ENCODE assay signal across 1 cellular context in the genomic region with DNA sequence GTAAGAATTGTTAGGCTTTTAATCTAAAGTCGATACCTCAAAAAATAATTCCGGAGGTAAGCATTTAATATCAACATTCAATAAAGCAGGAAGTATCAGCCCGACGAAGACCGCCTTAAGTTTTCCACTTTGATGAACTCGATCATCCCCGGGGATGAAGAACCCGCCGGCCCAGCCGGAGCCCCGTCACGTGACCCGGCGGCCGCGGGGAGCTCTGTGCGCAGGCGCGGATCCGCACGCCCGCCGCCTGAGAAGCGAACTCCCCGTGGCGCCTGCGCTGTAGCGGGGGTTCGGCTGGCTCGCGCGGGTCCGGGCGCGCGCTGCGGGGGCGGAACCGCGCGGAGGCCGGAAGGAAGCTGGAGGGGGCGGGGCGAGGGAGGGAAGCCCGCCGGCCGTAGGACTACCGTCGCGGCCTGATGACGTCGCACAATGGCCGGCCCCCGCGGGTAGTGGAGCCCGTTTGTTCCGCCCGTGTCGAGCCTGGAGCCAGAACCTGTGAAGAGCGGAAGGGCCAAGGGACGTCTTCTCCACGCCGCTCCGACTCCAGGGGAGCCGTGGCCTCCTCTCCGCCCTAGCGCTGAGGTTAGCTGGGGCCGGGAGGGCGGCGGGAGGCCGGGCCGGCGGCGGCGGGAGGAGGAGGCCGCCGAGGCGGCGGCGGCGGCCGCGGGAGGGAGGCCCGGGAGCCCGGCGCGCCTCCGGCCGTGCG.
A peak's percentile ranks its signal among the peaks of the same experiment; 100 is the strongest.
TF ChIP-seq lines count a peak whose summit lies in the region.

A gene (plus strand): TSS at position 419 of the 706 bp plus-strand sequence. CDS start 6,721 bp downstream, outside the sequence.

TF ChIP-seq in HepG2, 621 proteins besides CTCF, POLR2A, EP300 and RAD21 (continued from another document and continues in another):
- TF ChIP-seq, protein P1, sequence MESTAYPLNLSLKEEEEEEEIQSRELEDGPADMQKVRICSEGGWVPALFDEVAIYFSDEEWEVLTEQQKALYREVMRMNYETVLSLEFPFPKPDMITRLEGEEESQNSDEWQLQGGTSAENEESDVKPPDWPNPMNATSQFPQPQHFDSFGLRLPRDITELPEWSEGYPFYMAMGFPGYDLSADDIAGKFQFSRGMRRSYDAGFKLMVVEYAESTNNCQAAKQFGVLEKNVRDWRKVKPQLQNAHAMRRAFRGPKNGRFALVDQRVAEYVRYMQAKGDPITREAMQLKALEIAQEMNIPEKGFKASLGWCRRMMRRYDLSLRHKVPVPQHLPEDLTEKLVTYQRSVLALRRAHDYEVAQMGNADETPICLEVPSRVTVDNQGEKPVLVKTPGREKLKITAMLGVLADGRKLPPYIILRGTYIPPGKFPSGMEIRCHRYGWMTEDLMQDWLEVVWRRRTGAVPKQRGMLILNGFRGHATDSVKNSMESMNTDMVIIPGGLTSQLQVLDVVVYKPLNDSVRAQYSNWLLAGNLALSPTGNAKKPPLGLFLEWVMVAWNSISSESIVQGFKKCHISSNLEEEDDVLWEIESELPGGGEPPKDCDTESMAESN (CRISPR knock-in tag; conservative IDR thresholded peaks at IDR 0.05) = peak; percentile 85; the same call in 1 of the 2 replicates
- TF ChIP-seq ZNF253 (CRISPR knock-in tag; IDR thresholded peaks at IDR 0.05; ENCODE audit: borderline replicate concordance) (no peak), NFIC (IDR thresholded peaks at IDR 0.05; ENCODE audit: low read length) (no peak), U2AF1 (optimal IDR thresholded peaks at IDR 0.05; ENCODE audit: low read depth, low read length) (no peak), THAP11 (CRISPR knock-in tag; IDR thresholded peaks at IDR 0.05) (peak; percentile 95), FOXJ3 (CRISPR knock-in tag; IDR thresholded peaks at IDR 0.05; ENCODE audit: borderline replicate concordance) (no peak), ELF4 (CRISPR knock-in tag; IDR thresholded peaks at IDR 0.05; ENCODE audit: borderline replicate concordance) (peak; percentile 71; the same call in 1 of the 2 replicates), ZNF367 (CRISPR knock-in tag; IDR thresholded peaks at IDR 0.05; ENCODE audit: borderline replicate concordance) (peak; percentile 25; the same call in 1 of the 2 replicates), REXO4 (CRISPR knock-in tag; IDR thresholded peaks at IDR 0.05; ENCODE audit: borderline replicate concordance) (no peak), HNRNPL (IDR thresholded peaks at IDR 0.05; ENCODE audit: low read depth, low read length) (no peak), CENPT (CRISPR knock-in tag; IDR thresholded peaks at IDR 0.05; ENCODE audit: low read depth) (no peak), ZNF234 (CRISPR knock-in tag; conservative IDR thresholded peaks at IDR 0.05) (peak; percentile 80; the same call in 1 of the 2 replicates), NFIB (CRISPR knock-in tag; IDR thresholded peaks at IDR 0.05; ENCODE audit: borderline replicate concordance) (no peak), RORA (CRISPR knock-in tag; IDR thresholded peaks at IDR 0.05) (no peak), ZNF777 (CRISPR knock-in tag; IDR thresholded peaks at IDR 0.05) (peak; percentile 64; the same call in 1 of the 2 replicates), GPN1 (CRISPR knock-in tag; IDR thresholded peaks at IDR 0.05; ENCODE audit: borderline replicate concordance) (no peak), PRPF4 (IDR thresholded peaks at IDR 0.05; ENCODE audit: low read depth, low read length, poor library complexity, severe bottlenecking) (no peak), TBX2 (CRISPR knock-in tag; IDR thresholded peaks at IDR 0.05; ENCODE audit: borderline replicate concordance) (peak; percentile 27; the same call in 1 of the 2 replicates), REPIN1 (CRISPR knock-in tag; IDR thresholded peaks at IDR 0.05; ENCODE audit: borderline replicate concordance, low read depth) (no peak; the same call in 1 of the 2 replicates), FLYWCH1 (CRISPR knock-in tag; IDR thresholded peaks at IDR 0.05) (no peak), NRL (CRISPR knock-in tag; IDR thresholded peaks at IDR 0.05; ENCODE audit: borderline replicate concordance) (peak; percentile 66), TP53 (CRISPR knock-in tag; conservative IDR thresholded peaks at IDR 0.05) (no peak), ZNF564 (CRISPR knock-in tag; IDR thresholded peaks at IDR 0.05) (no peak), FIP1L1 (IDR thresholded peaks at IDR 0.05; ENCODE audit: borderline replicate concordance, insufficient read depth, low read depth, low read length) (no peak), FOSL1 (CRISPR knock-in tag; IDR thresholded peaks at IDR 0.05; ENCODE audit: borderline replicate concordance) (no peak), MEF2D (CRISPR knock-in tag; IDR thresholded peaks at IDR 0.05) (no peak), ZNF451 (CRISPR knock-in tag; IDR thresholded peaks at IDR 0.05) (no peak), ZBTB3 (CRISPR knock-in tag; IDR thresholded peaks at IDR 0.05; ENCODE audit: borderline replicate concordance, low read depth) (peak; percentile 84; the same call in 1 of the 2 replicates), MXD4 (CRISPR knock-in tag; IDR thresholded peaks at IDR 0.05) (peak; percentile 18; the same call in 1 of the 2 replicates), GATAD1 (CRISPR knock-in tag; IDR thresholded peaks at IDR 0.05) (peak; percentile 99), MIXL1 (CRISPR knock-in tag; IDR thresholded peaks at IDR 0.05) (no peak)
- TF ChIP-seq, protein P2, sequence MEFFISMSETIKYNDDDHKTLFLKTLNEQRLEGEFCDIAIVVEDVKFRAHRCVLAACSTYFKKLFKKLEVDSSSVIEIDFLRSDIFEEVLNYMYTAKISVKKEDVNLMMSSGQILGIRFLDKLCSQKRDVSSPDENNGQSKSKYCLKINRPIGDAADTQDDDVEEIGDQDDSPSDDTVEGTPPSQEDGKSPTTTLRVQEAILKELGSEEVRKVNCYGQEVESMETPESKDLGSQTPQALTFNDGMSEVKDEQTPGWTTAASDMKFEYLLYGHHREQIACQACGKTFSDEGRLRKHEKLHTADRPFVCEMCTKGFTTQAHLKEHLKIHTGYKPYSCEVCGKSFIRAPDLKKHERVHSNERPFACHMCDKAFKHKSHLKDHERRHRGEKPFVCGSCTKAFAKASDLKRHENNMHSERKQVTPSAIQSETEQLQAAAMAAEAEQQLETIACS (CRISPR knock-in tag; IDR thresholded peaks at IDR 0.05) = peak; percentile 92
- TF ChIP-seq, protein P3, sequence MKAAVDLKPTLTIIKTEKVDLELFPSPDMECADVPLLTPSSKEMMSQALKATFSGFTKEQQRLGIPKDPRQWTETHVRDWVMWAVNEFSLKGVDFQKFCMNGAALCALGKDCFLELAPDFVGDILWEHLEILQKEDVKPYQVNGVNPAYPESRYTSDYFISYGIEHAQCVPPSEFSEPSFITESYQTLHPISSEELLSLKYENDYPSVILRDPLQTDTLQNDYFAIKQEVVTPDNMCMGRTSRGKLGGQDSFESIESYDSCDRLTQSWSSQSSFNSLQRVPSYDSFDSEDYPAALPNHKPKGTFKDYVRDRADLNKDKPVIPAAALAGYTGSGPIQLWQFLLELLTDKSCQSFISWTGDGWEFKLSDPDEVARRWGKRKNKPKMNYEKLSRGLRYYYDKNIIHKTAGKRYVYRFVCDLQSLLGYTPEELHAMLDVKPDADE (CRISPR knock-in tag; IDR thresholded peaks at IDR 0.05) = no peak
- TF ChIP-seq, protein P4, sequence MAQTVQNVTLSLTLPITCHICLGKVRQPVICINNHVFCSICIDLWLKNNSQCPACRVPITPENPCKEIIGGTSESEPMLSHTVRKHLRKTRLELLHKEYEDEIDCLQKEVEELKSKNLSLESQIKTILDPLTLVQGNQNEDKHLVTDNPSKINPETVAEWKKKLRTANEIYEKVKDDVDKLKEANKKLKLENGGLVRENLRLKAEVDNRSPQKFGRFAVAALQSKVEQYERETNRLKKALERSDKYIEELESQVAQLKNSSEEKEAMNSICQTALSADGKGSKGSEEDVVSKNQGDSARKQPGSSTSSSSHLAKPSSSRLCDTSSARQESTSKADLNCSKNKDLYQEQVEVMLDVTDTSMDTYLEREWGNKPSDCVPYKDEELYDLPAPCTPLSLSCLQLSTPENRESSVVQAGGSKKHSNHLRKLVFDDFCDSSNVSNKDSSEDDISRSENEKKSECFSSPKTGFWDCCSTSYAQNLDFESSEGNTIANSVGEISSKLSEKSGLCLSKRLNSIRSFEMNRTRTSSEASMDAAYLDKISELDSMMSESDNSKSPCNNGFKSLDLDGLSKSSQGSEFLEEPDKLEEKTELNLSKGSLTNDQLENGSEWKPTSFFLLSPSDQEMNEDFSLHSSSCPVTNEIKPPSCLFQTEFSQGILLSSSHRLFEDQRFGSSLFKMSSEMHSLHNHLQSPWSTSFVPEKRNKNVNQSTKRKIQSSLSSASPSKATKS (CRISPR knock-in tag; IDR thresholded peaks at IDR 0.05) = no peak
- TF ChIP-seq, protein P5, sequence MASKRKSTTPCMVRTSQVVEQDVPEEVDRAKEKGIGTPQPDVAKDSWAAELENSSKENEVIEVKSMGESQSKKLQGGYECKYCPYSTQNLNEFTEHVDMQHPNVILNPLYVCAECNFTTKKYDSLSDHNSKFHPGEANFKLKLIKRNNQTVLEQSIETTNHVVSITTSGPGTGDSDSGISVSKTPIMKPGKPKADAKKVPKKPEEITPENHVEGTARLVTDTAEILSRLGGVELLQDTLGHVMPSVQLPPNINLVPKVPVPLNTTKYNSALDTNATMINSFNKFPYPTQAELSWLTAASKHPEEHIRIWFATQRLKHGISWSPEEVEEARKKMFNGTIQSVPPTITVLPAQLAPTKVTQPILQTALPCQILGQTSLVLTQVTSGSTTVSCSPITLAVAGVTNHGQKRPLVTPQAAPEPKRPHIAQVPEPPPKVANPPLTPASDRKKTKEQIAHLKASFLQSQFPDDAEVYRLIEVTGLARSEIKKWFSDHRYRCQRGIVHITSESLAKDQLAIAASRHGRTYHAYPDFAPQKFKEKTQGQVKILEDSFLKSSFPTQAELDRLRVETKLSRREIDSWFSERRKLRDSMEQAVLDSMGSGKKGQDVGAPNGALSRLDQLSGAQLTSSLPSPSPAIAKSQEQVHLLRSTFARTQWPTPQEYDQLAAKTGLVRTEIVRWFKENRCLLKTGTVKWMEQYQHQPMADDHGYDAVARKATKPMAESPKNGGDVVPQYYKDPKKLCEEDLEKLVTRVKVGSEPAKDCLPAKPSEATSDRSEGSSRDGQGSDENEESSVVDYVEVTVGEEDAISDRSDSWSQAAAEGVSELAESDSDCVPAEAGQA (IDR thresholded peaks at IDR 0.05; ENCODE audit: low read depth) = peak; percentile 87
- TF ChIP-seq, protein P5 (CRISPR knock-in tag; IDR thresholded peaks at IDR 0.05; ENCODE audit: borderline replicate concordance) = peak; percentile 54; the same call in 1 of the 2 replicates
- TF ChIP-seq, protein P6, sequence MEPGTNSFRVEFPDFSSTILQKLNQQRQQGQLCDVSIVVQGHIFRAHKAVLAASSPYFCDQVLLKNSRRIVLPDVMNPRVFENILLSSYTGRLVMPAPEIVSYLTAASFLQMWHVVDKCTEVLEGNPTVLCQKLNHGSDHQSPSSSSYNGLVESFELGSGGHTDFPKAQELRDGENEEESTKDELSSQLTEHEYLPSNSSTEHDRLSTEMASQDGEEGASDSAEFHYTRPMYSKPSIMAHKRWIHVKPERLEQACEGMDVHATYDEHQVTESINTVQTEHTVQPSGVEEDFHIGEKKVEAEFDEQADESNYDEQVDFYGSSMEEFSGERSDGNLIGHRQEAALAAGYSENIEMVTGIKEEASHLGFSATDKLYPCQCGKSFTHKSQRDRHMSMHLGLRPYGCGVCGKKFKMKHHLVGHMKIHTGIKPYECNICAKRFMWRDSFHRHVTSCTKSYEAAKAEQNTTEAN (CRISPR knock-in tag; conservative IDR thresholded peaks at IDR 0.05) = 0 out of 2 replicates have a peak, but pooled peaks have one; percentile 58
- TF ChIP-seq, protein P7, sequence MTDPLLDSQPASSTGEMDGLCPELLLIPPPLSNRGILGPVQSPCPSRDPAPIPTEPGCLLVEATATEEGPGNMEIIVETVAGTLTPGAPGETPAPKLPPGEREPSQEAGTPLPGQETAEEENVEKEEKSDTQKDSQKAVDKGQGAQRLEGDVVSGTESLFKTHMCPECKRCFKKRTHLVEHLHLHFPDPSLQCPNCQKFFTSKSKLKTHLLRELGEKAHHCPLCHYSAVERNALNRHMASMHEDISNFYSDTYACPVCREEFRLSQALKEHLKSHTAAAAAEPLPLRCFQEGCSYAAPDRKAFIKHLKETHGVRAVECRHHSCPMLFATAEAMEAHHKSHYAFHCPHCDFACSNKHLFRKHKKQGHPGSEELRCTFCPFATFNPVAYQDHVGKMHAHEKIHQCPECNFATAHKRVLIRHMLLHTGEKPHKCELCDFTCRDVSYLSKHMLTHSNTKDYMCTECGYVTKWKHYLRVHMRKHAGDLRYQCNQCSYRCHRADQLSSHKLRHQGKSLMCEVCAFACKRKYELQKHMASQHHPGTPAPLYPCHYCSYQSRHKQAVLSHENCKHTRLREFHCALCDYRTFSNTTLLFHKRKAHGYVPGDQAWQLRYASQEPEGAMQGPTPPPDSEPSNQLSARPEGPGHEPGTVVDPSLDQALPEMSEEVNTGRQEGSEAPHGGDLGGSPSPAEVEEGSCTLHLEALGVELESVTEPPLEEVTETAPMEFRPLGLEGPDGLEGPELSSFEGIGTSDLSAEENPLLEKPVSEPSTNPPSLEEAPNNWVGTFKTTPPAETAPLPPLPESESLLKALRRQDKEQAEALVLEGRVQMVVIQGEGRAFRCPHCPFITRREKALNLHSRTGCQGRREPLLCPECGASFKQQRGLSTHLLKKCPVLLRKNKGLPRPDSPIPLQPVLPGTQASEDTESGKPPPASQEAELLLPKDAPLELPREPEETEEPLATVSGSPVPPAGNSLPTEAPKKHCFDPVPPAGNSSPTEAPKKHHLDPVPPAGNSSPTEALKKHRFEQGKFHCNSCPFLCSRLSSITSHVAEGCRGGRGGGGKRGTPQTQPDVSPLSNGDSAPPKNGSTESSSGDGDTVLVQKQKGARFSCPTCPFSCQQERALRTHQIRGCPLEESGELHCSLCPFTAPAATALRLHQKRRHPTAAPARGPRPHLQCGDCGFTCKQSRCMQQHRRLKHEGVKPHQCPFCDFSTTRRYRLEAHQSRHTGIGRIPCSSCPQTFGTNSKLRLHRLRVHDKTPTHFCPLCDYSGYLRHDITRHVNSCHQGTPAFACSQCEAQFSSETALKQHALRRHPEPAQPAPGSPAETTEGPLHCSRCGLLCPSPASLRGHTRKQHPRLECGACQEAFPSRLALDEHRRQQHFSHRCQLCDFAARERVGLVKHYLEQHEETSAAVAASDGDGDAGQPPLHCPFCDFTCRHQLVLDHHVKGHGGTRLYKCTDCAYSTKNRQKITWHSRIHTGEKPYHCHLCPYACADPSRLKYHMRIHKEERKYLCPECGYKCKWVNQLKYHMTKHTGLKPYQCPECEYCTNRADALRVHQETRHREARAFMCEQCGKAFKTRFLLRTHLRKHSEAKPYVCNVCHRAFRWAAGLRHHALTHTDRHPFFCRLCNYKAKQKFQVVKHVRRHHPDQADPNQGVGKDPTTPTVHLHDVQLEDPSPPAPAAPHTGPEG (CRISPR knock-in tag; IDR thresholded peaks at IDR 0.05) = peak; percentile 36
